In the genomic region with DNA sequence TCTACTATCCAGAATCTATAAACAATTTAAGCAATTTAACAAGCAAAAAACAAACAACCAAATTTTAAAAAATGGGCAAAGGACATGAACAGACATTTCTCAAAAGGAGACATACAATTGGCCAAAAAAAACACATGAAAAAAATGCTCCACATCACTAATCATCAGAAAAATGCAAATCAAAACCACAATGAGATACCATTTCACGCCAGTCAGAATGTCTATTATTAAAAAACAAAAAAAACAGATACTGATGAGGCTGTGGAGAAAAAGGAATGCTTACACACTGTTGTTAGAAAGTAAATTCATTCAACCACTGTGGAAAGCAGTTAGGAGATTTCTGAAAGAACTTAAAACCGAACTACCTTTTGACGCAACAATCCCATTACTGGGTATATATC, we compare ENCODE assay signal across 26 cellular contexts.
"Had no signal": no experiment of that assay in that cellular context is flagged by ENCODE, and none has a peak within 500 bp of the region (broad histone marks: within the 10 kb centered on the region; RNA-seq: fewer than 3 reads in every experiment).

No MANE protein-coding gene starts in this region.

- H3K36me3 Mint-ChIP-seq: immature natural killer cell had no signal

- H3K4me3 ChIP-seq: colonic mucosa, esophagus squamous epithelium, gastroesophageal sphincter, heart left ventricle, hepatocyte, left lung, lower lobe of right lung had no signal

- H3K36me3 ChIP-seq: colonic mucosa, esophagus squamous epithelium, gastroesophageal sphincter, heart left ventricle, left lung, lower lobe of right lung had no signal

- H3K4me1 Mint-ChIP-seq: endodermal cell, immature natural killer cell had no signal

- H3K4me2 ChIP-seq: hepatocyte had no signal

- H3K27me3 Mint-ChIP-seq: dendritic cell treated with granulocyte-macrophage colony-stimulating factor and Interleukin-4, amounts not matched to agents 40 ng/mL and 50 ng/mL, for 4 days; effector memory CD8-positive, alpha-beta T cell had no signal

- FAIRE-seq: endometrium, islet of Langerhans, keratinocyte had no signal

- ATAC-seq: effector memory CD8-positive, alpha-beta T cell; esophagus mucosa; gastroesophageal sphincter; heart left ventricle; left cardiac atrium; left lung; left ventricle myocardium superior; lower lobe of right lung had no signal

- H2AFZ ChIP-seq: hepatocyte had no signal

- H3K79me2 ChIP-seq: hepatocyte had no signal

- H3K27me3 ChIP-seq: colonic mucosa, esophagus squamous epithelium, gastroesophageal sphincter, heart left ventricle, hepatocyte, left lung had no signal

- H3K9me3 ChIP-seq: colonic mucosa, left lung, lower lobe of right lung had no signal

- H3K4me3 Mint-ChIP-seq: dendritic cell treated with granulocyte-macrophage colony-stimulating factor and Interleukin-4, amounts not matched to agents 40 ng/mL and 50 ng/mL, for 4 days; effector memory CD8-positive, alpha-beta T cell; endodermal cell; immature natural killer cell had no signal

- DNase-seq: colonic mucosa; cortex of kidney; effector CD8-positive, alpha-beta T cell; effector memory CD8-positive, alpha-beta T cell; endodermal cell; erythroblast; esophagus squamous epithelium; foreskin fibroblast; foreskin melanocyte; heart left ventricle; hypothalamus; immature natural killer cell; left cardiac atrium; left lung; left ventricle myocardium superior; lower lobe of right lung; mesendoderm; midbrain had no signal

- H3K27ac ChIP-seq: colonic mucosa, epithelial cell of prostate, esophagus squamous epithelium, gastroesophageal sphincter, heart left ventricle, hepatocyte, left lung, lower lobe of right lung had no signal

- H3K27ac Mint-ChIP-seq: dendritic cell treated with granulocyte-macrophage colony-stimulating factor and Interleukin-4, amounts not matched to agents 40 ng/mL and 50 ng/mL, for 4 days; effector memory CD8-positive, alpha-beta T cell; endodermal cell; immature natural killer cell had no signal

- H3K9me3 Mint-ChIP-seq: dendritic cell treated with granulocyte-macrophage colony-stimulating factor and Interleukin-4, amounts not matched to agents 40 ng/mL and 50 ng/mL, for 4 days had no signal

- H3K4me1 ChIP-seq: colonic mucosa, esophagus squamous epithelium, heart left ventricle, left lung, lower lobe of right lung had no signal
